Comparison of ENCODE assay signal across 2 cellular contexts in genomic region chr12:19282133-19282532, GRCh38.
TF ChIP-seq lines count a peak whose summit lies in the region.

No MANE protein-coding gene starts in this region.

TF ChIP-seq in HepG2, 621 proteins besides CTCF, POLR2A, EP300 and RAD21 (continued from another document):
- TF ChIP-seq ZNF484 (CRISPR knock-in tag; IDR thresholded peaks at IDR 0.05; ENCODE audit: borderline replicate concordance, low read depth): no peak

TF ChIP-seq in K562, 482 proteins besides CTCF, POLR2A, EP300 and RAD21 (continued from another document):
- TF ChIP-seq ETS2 (tag; IDR thresholded peaks at IDR 0.05; ENCODE audit: borderline replicate concordance, poor library complexity, severe bottlenecking) (no peak), ZNF449 (CRISPR knock-in tag; IDR thresholded peaks at IDR 0.05) (no peak), MAFG (tag; conservative IDR thresholded peaks at IDR 0.05) (peak; percentile 73), NCOR1 (IDR thresholded peaks at IDR 0.05) (no peak), KAT7 (CRISPR knock-in tag; IDR thresholded peaks at IDR 0.05; ENCODE audit: borderline replicate concordance) (no peak), MAFK (IDR thresholded peaks at IDR 0.05; ENCODE audit: low read length) (peak; percentile 93), JUNB (CRISPR knock-in tag; conservative IDR thresholded peaks at IDR 0.05) (no peak), HDAC1 (IDR thresholded peaks at IDR 0.05) (no peak), RBM39 (optimal IDR thresholded peaks at IDR 0.05; ENCODE audit: low read depth, low read length) (no peak), ZNF316 (IDR thresholded peaks at IDR 0.05) (peak; percentile 90), SP1 (CRISPR knock-in tag; IDR thresholded peaks at IDR 0.05) (no peak), SIN3A (IDR thresholded peaks at IDR 0.05; ENCODE audit: borderline replicate concordance in 2 of 2, control insufficient read depth in 1 of 2, low read depth in 2 of 2, low read length in 2 of 2) (no peak), HBP1 (CRISPR knock-in tag; IDR thresholded peaks at IDR 0.05) (no peak), GTF2F1 (IDR thresholded peaks at IDR 0.05; ENCODE audit: low read depth, low read length) (no peak), SRSF9 (IDR thresholded peaks at IDR 0.05; ENCODE audit: borderline replicate concordance, low read depth, low read length) (no peak), IRF2 (CRISPR knock-in tag; IDR thresholded peaks at IDR 0.05) (no peak)
- TF ChIP-seq, protein P1, sequence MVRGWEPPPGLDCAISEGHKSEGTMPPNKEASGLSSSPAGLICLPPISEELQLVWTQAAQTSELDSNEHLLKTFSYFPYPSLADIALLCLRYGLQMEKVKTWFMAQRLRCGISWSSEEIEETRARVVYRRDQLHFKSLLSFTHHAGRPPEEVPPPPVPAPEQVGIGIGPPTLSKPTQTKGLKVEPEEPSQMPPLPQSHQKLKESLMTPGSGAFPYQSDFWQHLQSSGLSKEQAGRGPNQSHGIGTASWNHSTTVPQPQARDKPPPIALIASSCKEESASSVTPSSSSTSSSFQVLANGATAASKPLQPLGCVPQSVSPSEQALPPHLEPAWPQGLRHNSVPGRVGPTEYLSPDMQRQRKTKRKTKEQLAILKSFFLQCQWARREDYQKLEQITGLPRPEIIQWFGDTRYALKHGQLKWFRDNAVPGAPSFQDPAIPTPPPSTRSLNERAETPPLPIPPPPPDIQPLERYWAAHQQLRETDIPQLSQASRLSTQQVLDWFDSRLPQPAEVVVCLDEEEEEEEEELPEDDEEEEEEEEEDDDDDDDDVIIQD (CRISPR knock-in tag; IDR thresholded peaks at IDR 0.05): no peak
- TF ChIP-seq, protein P2, sequence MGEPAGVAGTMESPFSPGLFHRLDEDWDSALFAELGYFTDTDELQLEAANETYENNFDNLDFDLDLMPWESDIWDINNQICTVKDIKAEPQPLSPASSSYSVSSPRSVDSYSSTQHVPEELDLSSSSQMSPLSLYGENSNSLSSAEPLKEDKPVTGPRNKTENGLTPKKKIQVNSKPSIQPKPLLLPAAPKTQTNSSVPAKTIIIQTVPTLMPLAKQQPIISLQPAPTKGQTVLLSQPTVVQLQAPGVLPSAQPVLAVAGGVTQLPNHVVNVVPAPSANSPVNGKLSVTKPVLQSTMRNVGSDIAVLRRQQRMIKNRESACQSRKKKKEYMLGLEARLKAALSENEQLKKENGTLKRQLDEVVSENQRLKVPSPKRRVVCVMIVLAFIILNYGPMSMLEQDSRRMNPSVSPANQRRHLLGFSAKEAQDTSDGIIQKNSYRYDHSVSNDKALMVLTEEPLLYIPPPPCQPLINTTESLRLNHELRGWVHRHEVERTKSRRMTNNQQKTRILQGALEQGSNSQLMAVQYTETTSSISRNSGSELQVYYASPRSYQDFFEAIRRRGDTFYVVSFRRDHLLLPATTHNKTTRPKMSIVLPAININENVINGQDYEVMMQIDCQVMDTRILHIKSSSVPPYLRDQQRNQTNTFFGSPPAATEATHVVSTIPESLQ (CRISPR knock-in tag; IDR thresholded peaks at IDR 0.05): no peak
